Comparison of ENCODE assay signal across 1 cellular context in the genomic region with DNA sequence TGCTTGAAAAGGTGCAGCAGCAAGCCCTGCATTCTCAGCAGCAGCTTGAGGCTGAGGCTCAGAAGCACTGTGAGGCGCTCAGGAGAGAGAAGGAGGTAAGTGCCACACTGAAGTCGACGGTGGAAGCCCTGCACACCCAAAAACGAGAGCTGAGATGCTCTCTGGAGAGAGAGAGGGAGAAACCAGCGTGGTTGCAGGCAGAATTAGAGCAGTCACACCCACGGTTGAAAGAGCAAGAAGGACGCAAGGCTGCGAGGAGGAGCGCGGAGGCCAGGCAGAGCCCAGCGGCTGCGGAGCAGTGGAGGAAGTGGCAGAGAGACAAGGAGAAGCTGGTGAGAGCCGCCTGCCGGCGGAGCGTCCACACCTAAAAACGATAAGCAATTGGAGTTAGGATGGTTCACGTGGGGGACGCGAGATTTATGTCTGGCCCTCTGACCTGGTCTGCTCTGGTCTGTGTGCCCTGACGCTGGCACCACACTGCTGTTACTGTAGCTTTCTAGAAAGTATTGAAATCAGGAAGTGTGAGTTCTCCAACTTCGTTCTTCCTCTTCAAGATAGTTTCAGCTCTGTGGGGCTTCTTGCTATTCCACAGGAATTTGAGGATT.
TF ChIP-seq lines count a peak whose summit lies in the region.

No MANE protein-coding gene starts in this region.

TF ChIP-seq in GM12878, 131 proteins besides CTCF, POLR2A, EP300 and RAD21:
- TF ChIP-seq RAD51 (IDR thresholded peaks at IDR 0.05) (no peak), CHD2 (IDR thresholded peaks at IDR 0.05; ENCODE audit: borderline replicate concordance, low read depth, low read length) (no peak), CEBPB (IDR thresholded peaks at IDR 0.05; ENCODE audit: borderline replicate concordance in 1 of 2, low read depth in 2 of 2, low read length in 2 of 2) (no peak), TCF12 (IDR thresholded peaks at IDR 0.05; ENCODE audit: low read depth, low read length) (no peak), TARDBP (IDR thresholded peaks at IDR 0.05; ENCODE audit: borderline replicate concordance) (no peak), SPI1 (IDR thresholded peaks at IDR 0.05; ENCODE audit: borderline replicate concordance, insufficient read depth, low read depth, low read length) (no peak)
- TF ChIP-seq, protein P1, sequence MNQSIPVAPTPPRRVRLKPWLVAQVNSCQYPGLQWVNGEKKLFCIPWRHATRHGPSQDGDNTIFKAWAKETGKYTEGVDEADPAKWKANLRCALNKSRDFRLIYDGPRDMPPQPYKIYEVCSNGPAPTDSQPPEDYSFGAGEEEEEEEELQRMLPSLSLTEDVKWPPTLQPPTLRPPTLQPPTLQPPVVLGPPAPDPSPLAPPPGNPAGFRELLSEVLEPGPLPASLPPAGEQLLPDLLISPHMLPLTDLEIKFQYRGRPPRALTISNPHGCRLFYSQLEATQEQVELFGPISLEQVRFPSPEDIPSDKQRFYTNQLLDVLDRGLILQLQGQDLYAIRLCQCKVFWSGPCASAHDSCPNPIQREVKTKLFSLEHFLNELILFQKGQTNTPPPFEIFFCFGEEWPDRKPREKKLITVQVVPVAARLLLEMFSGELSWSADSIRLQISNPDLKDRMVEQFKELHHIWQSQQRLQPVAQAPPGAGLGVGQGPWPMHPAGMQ (IDR thresholded peaks at IDR 0.05; ENCODE audit: borderline replicate concordance), result no peak
